ENCODE assay signal across 1 cellular context in the genomic region with DNA sequence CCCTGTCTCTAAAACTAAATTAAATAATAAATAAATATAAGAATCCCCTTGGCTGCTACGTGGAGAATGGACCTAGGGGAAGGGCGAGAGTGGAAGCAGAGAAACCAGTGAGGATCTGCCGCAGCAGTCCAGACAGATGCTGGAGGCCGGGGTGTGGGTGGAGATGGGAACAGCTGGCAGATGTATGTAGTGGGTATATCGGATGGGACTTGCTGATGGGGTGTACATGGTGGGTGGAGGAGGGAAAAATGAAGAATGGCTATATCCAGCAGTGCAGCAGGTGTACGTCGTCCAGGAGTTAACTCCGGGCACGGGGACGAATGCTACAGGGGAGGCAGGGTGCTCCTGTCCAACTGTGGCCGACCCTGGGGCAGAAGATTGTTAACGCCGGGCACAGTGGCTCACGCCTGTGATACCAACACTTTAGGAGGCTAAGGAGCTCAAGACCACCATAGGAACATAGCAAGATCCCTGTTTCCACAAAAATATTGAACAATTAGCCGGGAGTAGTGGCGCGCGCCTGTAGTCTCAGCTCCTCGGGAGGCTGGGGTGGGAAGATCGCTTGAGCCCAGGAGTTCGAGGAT.
TF ChIP-seq lines count a peak whose summit lies in the region.

No MANE protein-coding gene starts in this region.

TF ChIP-seq in WTC11, 78 proteins besides CTCF, POLR2A, EP300 and RAD21 (continued from another document):
- TF ChIP-seq, protein P1, sequence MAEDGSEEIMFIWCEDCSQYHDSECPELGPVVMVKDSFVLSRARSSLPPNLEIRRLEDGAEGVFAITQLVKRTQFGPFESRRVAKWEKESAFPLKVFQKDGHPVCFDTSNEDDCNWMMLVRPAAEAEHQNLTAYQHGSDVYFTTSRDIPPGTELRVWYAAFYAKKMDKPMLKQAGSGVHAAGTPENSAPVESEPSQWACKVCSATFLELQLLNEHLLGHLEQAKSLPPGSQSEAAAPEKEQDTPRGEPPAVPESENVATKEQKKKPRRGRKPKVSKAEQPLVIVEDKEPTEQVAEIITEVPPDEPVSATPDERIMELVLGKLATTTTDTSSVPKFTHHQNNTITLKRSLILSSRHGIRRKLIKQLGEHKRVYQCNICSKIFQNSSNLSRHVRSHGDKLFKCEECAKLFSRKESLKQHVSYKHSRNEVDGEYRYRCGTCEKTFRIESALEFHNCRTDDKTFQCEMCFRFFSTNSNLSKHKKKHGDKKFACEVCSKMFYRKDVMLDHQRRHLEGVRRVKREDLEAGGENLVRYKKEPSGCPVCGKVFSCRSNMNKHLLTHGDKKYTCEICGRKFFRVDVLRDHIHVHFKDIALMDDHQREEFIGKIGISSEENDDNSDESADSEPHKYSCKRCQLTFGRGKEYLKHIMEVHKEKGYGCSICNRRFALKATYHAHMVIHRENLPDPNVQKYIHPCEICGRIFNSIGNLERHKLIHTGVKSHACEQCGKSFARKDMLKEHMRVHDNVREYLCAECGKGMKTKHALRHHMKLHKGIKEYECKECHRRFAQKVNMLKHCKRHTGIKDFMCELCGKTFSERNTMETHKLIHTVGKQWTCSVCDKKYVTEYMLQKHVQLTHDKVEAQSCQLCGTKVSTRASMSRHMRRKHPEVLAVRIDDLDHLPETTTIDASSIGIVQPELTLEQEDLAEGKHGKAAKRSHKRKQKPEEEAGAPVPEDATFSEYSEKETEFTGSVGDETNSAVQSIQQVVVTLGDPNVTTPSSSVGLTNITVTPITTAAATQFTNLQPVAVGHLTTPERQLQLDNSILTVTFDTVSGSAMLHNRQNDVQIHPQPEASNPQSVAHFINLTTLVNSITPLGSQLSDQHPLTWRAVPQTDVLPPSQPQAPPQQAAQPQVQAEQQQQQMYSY (CRISPR knock-in tag; IDR thresholded peaks at IDR 0.05), result no peak
- no peak for TF ChIP-seq ESRRA (CRISPR knock-in tag; IDR thresholded peaks at IDR 0.05; ENCODE audit: borderline replicate concordance)
- TF ChIP-seq, protein P2, sequence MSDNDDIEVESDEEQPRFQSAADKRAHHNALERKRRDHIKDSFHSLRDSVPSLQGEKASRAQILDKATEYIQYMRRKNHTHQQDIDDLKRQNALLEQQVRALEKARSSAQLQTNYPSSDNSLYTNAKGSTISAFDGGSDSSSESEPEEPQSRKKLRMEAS (CRISPR knock-in tag; IDR thresholded peaks at IDR 0.05), result no peak
- TF ChIP-seq, protein P3, sequence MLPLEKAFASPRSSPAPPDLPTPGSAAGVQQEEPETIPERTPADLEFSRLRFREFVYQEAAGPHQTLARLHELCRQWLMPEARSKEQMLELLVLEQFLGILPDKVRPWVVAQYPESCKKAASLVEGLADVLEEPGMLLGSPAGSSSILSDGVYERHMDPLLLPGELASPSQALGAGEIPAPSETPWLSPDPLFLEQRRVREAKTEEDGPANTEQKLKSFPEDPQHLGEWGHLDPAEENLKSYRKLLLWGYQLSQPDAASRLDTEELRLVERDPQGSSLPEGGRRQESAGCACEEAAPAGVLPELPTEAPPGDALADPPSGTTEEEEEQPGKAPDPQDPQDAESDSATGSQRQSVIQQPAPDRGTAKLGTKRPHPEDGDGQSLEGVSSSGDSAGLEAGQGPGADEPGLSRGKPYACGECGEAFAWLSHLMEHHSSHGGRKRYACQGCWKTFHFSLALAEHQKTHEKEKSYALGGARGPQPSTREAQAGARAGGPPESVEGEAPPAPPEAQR (CRISPR knock-in tag; IDR thresholded peaks at IDR 0.05), result no peak
- no peak for TF ChIP-seq ZNF138 (CRISPR knock-in tag; conservative IDR thresholded peaks at IDR 0.05)
- TF ChIP-seq, protein P4, sequence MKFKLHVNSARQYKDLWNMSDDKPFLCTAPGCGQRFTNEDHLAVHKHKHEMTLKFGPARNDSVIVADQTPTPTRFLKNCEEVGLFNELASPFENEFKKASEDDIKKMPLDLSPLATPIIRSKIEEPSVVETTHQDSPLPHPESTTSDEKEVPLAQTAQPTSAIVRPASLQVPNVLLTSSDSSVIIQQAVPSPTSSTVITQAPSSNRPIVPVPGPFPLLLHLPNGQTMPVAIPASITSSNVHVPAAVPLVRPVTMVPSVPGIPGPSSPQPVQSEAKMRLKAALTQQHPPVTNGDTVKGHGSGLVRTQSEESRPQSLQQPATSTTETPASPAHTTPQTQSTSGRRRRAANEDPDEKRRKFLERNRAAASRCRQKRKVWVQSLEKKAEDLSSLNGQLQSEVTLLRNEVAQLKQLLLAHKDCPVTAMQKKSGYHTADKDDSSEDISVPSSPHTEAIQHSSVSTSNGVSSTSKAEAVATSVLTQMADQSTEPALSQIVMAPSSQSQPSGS (CRISPR knock-in tag; IDR thresholded peaks at IDR 0.05; ENCODE audit: borderline replicate concordance, low read depth), result no peak
- TF ChIP-seq GTF2I (CRISPR knock-in tag; conservative IDR thresholded peaks at IDR 0.05), result no peak
- no peak for TF ChIP-seq ZNF219 (CRISPR knock-in tag; IDR thresholded peaks at IDR 0.05; ENCODE audit: borderline replicate concordance)
- no peak for TF ChIP-seq FOXP1 (CRISPR knock-in tag; IDR thresholded peaks at IDR 0.05; ENCODE audit: borderline replicate concordance)
- no peak for TF ChIP-seq ZNF263 (CRISPR knock-in tag; IDR thresholded peaks at IDR 0.05; ENCODE audit: low read depth)
- TF ChIP-seq E2F4 (CRISPR knock-in tag; IDR thresholded peaks at IDR 0.05; ENCODE audit: borderline replicate concordance, low read depth), result no peak
